Comparison of ENCODE assay signal across 10 cellular contexts in genomic region chr20:61437280-61438206, GRCh38.
DNase-seq lines count a peak whose midpoint lies in the region; ATAC-seq and TF ChIP-seq lines count a peak whose summit lies in the region.
"Had no signal": no experiment of that assay in that cellular context is flagged by ENCODE, and none has a peak within 500 bp of the region (broad histone marks: within the 10 kb centered on the region; RNA-seq: fewer than 3 reads in every experiment).

No MANE protein-coding gene starts in this region.

- DNase-seq in GM04503 (ENCODE audit: low read depth) (peak; percentile 68), breast epithelium (ENCODE audit: low spot score in 2 of 2) (peak in 1 of 2 donors; percentile 61), left ventricle myocardium inferior (peak; percentile 21), posterior vena cava (ENCODE audit: low spot score) (peak; percentile 69), NCI-H146 treated with DMSO at 0.1 percent for 48 hours (lab: John Stamatoyannopoulos, UW; ENCODE audit: unreplicated experiment) (no peak), LoVo (ENCODE audit: low spot score) (no peak)
- DNase-seq in CD4-positive, alpha-beta T cell: no peak
- DNase-seq: effector CD8-positive, alpha-beta T cell had no signal

- peak overlapping the region; percentile 70 to 86 for H3K27ac ChIP-seq in breast epithelium
- no peak overlapping the region for H3K27ac ChIP-seq in left ventricle myocardium inferior (replicated peaks)
- no peak overlapping the region for H3K27ac ChIP-seq in CD4-positive, alpha-beta T cell (ENCODE audit: low read depth, low read length)
- H3K27ac ChIP-seq: tibial artery had no signal

- TF ChIP-seq CTCF in breast epithelium (IDR thresholded peaks at IDR 0.05) (no peak), left ventricle myocardium inferior (IDR thresholded peaks at IDR 0.05; ENCODE audit: borderline replicate concordance) (no peak)
- TF ChIP-seq CTCF in CD4-positive, alpha-beta T cell (IDR thresholded peaks at IDR 0.05): no peak

- peaks cover 9% of the 10 kb centered on the region for H3K27me3 Mint-ChIP-seq in CD4-positive, alpha-beta T cell

- H3K27me3 ChIP-seq in breast epithelium (peaks cover 0 to 21% of the 10 kb centered on the region in 2 donors), left ventricle myocardium inferior (ENCODE audit: low read depth) (peaks cover 91% of the 10 kb centered on the region)
- no peaks in the 10 kb centered on the region for H3K27me3 ChIP-seq in CD4-positive, alpha-beta T cell (ENCODE audit: control insufficient read depth, insufficient read depth, low read length)

- H3K27ac Mint-ChIP-seq in CD4-positive, alpha-beta T cell: no peak overlapping the region

- intact Hi-C loops in breast epithelium (cut with DNase I; ENCODE audit: low total_unique reads): no loop called here
- intact Hi-C loops in left ventricle myocardium inferior (cut with micrococcal nuclease): no loop called here
- intact Hi-C loops in posterior vena cava (cut with DNase I): loop anchor here in 1 of 2 donors (5.0 kb wide), 1 partner anchor 335 kb away; no protein-coding TSS in a partner anchor
- intact Hi-C loops in CD4-positive, alpha-beta T cell (cut with DNase I, micrococcal nuclease): no loop called here

- H3K4me3 ChIP-seq in breast epithelium: no peak overlapping the region
- no peak overlapping the region for H3K4me3 ChIP-seq in left ventricle myocardium inferior
- H3K4me3 ChIP-seq: tibial artery had no signal

- ATAC-seq in CD4-positive, alpha-beta T cell (ENCODE audit: poor library complexity): no peak
- ATAC-seq in HG02981 (IDR thresholded peaks at IDR 0.05; ENCODE audit: unreplicated experiment): no peak

- H3K36me3 ChIP-seq in breast epithelium (no peaks in the 10 kb centered on the region), left ventricle myocardium inferior (no peaks in the 10 kb centered on the region)
- H3K36me3 ChIP-seq: tibial artery had no signal

- CTCF ChIA-PET in CD4-positive, alpha-beta T cell (lab: Charles Lee): no interaction called here

- H3K9me3 Mint-ChIP-seq in CD4-positive, alpha-beta T cell: no peaks in the 10 kb centered on the region

- no peak overlapping the region for H3K4me3 Mint-ChIP-seq in CD4-positive, alpha-beta T cell

- POLR2A ChIA-PET in CD4-positive, alpha-beta T cell (lab: Charles Lee): no interaction called here

- H3K36me3 Mint-ChIP-seq in CD4-positive, alpha-beta T cell (ENCODE audit: low read depth): no peaks in the 10 kb centered on the region

- H3K9me3 ChIP-seq in breast epithelium (no peaks in the 10 kb centered on the region), left ventricle myocardium inferior (replicated peaks) (no peaks in the 10 kb centered on the region)
- H3K9me3 ChIP-seq in CD4-positive, alpha-beta T cell (ENCODE audit: control insufficient read depth, low read length): no peaks in the 10 kb centered on the region

- no peak for TF ChIP-seq POLR2A in breast epithelium (IDR thresholded peaks at IDR 0.05)

- no peaks in the 10 kb centered on the region for H3K4me1 Mint-ChIP-seq in CD4-positive, alpha-beta T cell (ENCODE audit: low read depth)

- H3K4me1 ChIP-seq in breast epithelium (no peaks in the 10 kb centered on the region), left ventricle myocardium inferior (peaks cover 8% of the 10 kb centered on the region)

Comparison
In these comparisons a context has a peak if more than half of its experiments do, and no peak if none do; other contexts are left out.
1. DNase-seq: peak in GM04503 (single experiment), left ventricle myocardium inferior (single experiment) and posterior vena cava (single experiment); none in NCI-H146 treated with DMSO at 0.1 percent for 48 hours (single experiment), CD4-positive, alpha-beta T cell (0 of 10) and LoVo (single experiment).
2. H3K27ac ChIP-seq: peak in breast epithelium (2 of 2); none in left ventricle myocardium inferior (single experiment) and CD4-positive, alpha-beta T cell (single experiment).